16 cellular contexts compared by ENCODE assay signal in genomic region chr3:107729686-107730085, GRCh38.
DNase-seq lines count a peak whose midpoint lies in the region; ATAC-seq and TF ChIP-seq lines count a peak whose summit lies in the region.
"Had no signal": no experiment of that assay in that cellular context is flagged by ENCODE, and none has a peak within 500 bp of the region (broad histone marks: within the 10 kb centered on the region; RNA-seq: fewer than 3 reads in every experiment).

No MANE protein-coding gene starts in this region.

- H3K27me3 ChIP-seq in PC-3 (ENCODE audit: low read length) (no peaks in the 10 kb centered on the region), foreskin keratinocyte (no peaks in the 10 kb centered on the region)

- no peaks in the 10 kb centered on the region for H3K9me3 Mint-ChIP-seq in activated naive CD4-positive, alpha-beta T cell treated with anti-CD3 and anti-CD28 coated beads, Interleukin-2, amount 50 U/mL, for 72 hours
- H3K9me3 Mint-ChIP-seq in activated naive CD4-positive, alpha-beta T cell treated with anti-CD3 and anti-CD28 coated beads, Interleukin-2, amount 10 ng/mL, durations not matched to agents 7 days and 5 days = no peaks in the 10 kb centered on the region
- no peaks in the 10 kb centered on the region for H3K9me3 Mint-ChIP-seq in stimulated activated naive CD8-positive, alpha-beta T cell treated with anti-CD3 and anti-CD28 coated beads, Interleukin-15, amount 100 ng/mL, for 72 hours
- H3K9me3 Mint-ChIP-seq: CD4-positive, alpha-beta memory T cell had no signal

- H3F3A ChIP-seq in PC-3 (ENCODE audit: low read length, unreplicated experiment) = no peaks in the 10 kb centered on the region

- H3K4me1 ChIP-seq in PC-3 (ENCODE audit: insufficient read depth, low read length) (peaks cover 5% of the 10 kb centered on the region), foreskin keratinocyte (peaks cover 7% of the 10 kb centered on the region)

- no peaks in the 10 kb centered on the region for H3K9me3 ChIP-seq in PC-3 (ENCODE audit: low read length)

- peaks cover 7% of the 10 kb centered on the region; the same call in 1 of the 2 replicates for H3K36me3 ChIP-seq in PC-3 (ENCODE audit: low read depth, low read length)

- H3K27me3 Mint-ChIP-seq in activated naive CD4-positive, alpha-beta T cell treated with anti-CD3 and anti-CD28 coated beads, Interleukin-2, amount 10 ng/mL, durations not matched to agents 7 days and 5 days = no peaks in the 10 kb centered on the region
- H3K27me3 Mint-ChIP-seq in stimulated activated naive CD8-positive, alpha-beta T cell treated with anti-CD3 and anti-CD28 coated beads, Interleukin-15, amount 100 ng/mL, for 72 hours = no peaks in the 10 kb centered on the region
- H3K27me3 Mint-ChIP-seq: CD4-positive, alpha-beta memory T cell had no signal

- no peaks in the 10 kb centered on the region for H3K4me1 Mint-ChIP-seq in activated naive CD4-positive, alpha-beta T cell treated with anti-CD3 and anti-CD28 coated beads, Interleukin-2, amount 10 ng/mL, durations not matched to agents 7 days and 5 days
- H3K4me1 Mint-ChIP-seq in stimulated activated naive CD8-positive, alpha-beta T cell treated with anti-CD3 and anti-CD28 coated beads, Interleukin-15, amount 100 ng/mL, for 72 hours = peaks cover 12% of the 10 kb centered on the region

- POLR2A ChIA-PET in PC-3 (lab: Charles Lee; ENCODE audit: unreplicated experiment) = no interaction called here

- intact Hi-C loops in PC-3 (cut with micrococcal nuclease) = no loop called here

- H3K27ac Mint-ChIP-seq in activated naive CD4-positive, alpha-beta T cell treated with anti-CD3 and anti-CD28 coated beads, Interleukin-2, amount 50 U/mL, for 72 hours = no peak overlapping the region
- no peak overlapping the region for H3K27ac Mint-ChIP-seq in activated naive CD4-positive, alpha-beta T cell treated with anti-CD3 and anti-CD28 coated beads, Interleukin-2, amount 10 ng/mL, durations not matched to agents 7 days and 5 days
- H3K27ac Mint-ChIP-seq in stimulated activated naive CD8-positive, alpha-beta T cell treated with anti-CD3 and anti-CD28 coated beads, Interleukin-15, amount 100 ng/mL, for 72 hours = no peak overlapping the region

- no peak overlapping the region for H3K4me3 Mint-ChIP-seq in activated naive CD4-positive, alpha-beta T cell treated with anti-CD3 and anti-CD28 coated beads, Interleukin-2, amount 10 ng/mL, durations not matched to agents 7 days and 5 days
- H3K4me3 Mint-ChIP-seq in stimulated activated naive CD8-positive, alpha-beta T cell treated with anti-CD3 and anti-CD28 coated beads, Interleukin-15, amount 100 ng/mL, for 72 hours = no peak overlapping the region
- H3K4me3 Mint-ChIP-seq: CD4-positive, alpha-beta memory T cell had no signal

- H2AFZ ChIP-seq in PC-3 (ENCODE audit: low read length) = no peak overlapping the region
- H2AFZ ChIP-seq: GM23248 had no signal

- no peak overlapping the region for H3K9ac ChIP-seq in PC-3 (ENCODE audit: low read length)
- H3K9ac ChIP-seq: GM23248 had no signal

- no peaks in the 10 kb centered on the region for H3K79me2 ChIP-seq in PC-3 (ENCODE audit: low read length)

- H4K20me1 ChIP-seq in PC-3 (ENCODE audit: low read length) = no peaks in the 10 kb centered on the region

- no peak overlapping the region for H3K4me2 ChIP-seq in PC-3 (ENCODE audit: low read length)

- BruUV-seq in PC-3 (replicated peaks; lab: Mats Ljungman, UMichigan) = no TSS peak

- TF ChIP-seq CTCF in PC-3 (conservative IDR thresholded peaks at IDR 0.05; ENCODE audit: low read depth, low read length) (no peak), foreskin keratinocyte (conservative IDR thresholded peaks at IDR 0.05) (no peak)

- DNase-seq in activated naive CD4-positive, alpha-beta T cell treated with anti-CD3 and anti-CD28 coated beads, Interleukin-2, amount 50 U/mL, for 72 hours (ENCODE audit: low spot score in 2 of 2) = no peak
- DNase-seq in activated naive CD4-positive, alpha-beta T cell treated with anti-CD3 and anti-CD28 coated beads, Interleukin-2, amount 10 ng/mL, durations not matched to agents 7 days and 5 days = no peak
- DNase-seq in PC-3 = peak; percentile 36
- DNase-seq in foreskin keratinocyte = no peak
- DNase-seq in stimulated activated naive CD8-positive, alpha-beta T cell treated with anti-CD3 and anti-CD28 coated beads, Interleukin-15, amount 100 ng/mL, for 72 hours = no peak
- DNase-seq in activated gamma-delta T cell (lab: John Stamatoyannopoulos, UW) = no peak
- DNase-seq in amygdala (lab: John Stamatoyannopoulos, UW) = no peak
- DNase-seq: C1 segment of cervical spinal cord; Calu3; CD4-positive, alpha-beta memory T cell; COR-L47; DMS53; DMS79 treated with DMSO at 0.1 percent for 48 hours; GM23248; H7; HCEC 1CT had no signal

- CTCF ChIA-PET in activated naive CD4-positive, alpha-beta T cell treated with anti-CD3 and anti-CD28 coated beads, Interleukin-2, amount 10 ng/mL, durations not matched to agents 7 days and 5 days (lab: Charles Lee) = interaction anchor here (1.0 to 2.2 kb wide), 5 partner anchors 9 to 57 kb away, joined by 3 to 6 read pairs (median 3); no protein-coding TSS in a partner anchor
- CTCF ChIA-PET in PC-3 (lab: Charles Lee) = no interaction called here

- no peak overlapping the region for H3K4me3 ChIP-seq in PC-3 (ENCODE audit: low read length)
- H3K4me3 ChIP-seq: GM23248 had no signal

- H3K27ac ChIP-seq in PC-3 (ENCODE audit: low read length) (no peak overlapping the region), foreskin keratinocyte (no peak overlapping the region)
- H3K27ac ChIP-seq: GM23248 had no signal

- peaks cover 7 to 15% of the 10 kb centered on the region in 2 donors for H3K36me3 Mint-ChIP-seq in activated naive CD4-positive, alpha-beta T cell treated with anti-CD3 and anti-CD28 coated beads, Interleukin-2, amount 50 U/mL, for 72 hours
- H3K36me3 Mint-ChIP-seq in activated naive CD4-positive, alpha-beta T cell treated with anti-CD3 and anti-CD28 coated beads, Interleukin-2, amount 10 ng/mL, durations not matched to agents 7 days and 5 days = peaks cover 23% of the 10 kb centered on the region

- H3K9me2 ChIP-seq in PC-3 (replicated peaks; ENCODE audit: low read length) = no peaks in the 10 kb centered on the region

- ATAC-seq in activated naive CD4-positive, alpha-beta T cell treated with anti-CD3 and anti-CD28 coated beads, Interleukin-2, amount 50 U/mL, for 72 hours = peak; percentile 47 to 64
- ATAC-seq in PC-3 = peak; percentile 88
- peak; percentile 15 for ATAC-seq in foreskin keratinocyte
- ATAC-seq in stimulated activated naive CD8-positive, alpha-beta T cell treated with anti-CD3 and anti-CD28 coated beads, Interleukin-15, amount 100 ng/mL, for 72 hours = peak; percentile 37

Comparison
In these comparisons a context has a peak if more than half of its experiments do, and no peak if none do; other contexts are left out.
1. ATAC-seq: peak in every context shown above with its lines; median percentile 88 in PC-3; 56 in activated naive CD4-positive, alpha-beta T cell treated with anti-CD3 and anti-CD28 coated beads, Interleukin-2, amount 50 U/mL, for 72 hours; 37 in stimulated activated naive CD8-positive, alpha-beta T cell treated with anti-CD3 and anti-CD28 coated beads, Interleukin-15, amount 100 ng/mL, for 72 hours; 15 in foreskin keratinocyte.